23 cellular contexts compared by ENCODE assay signal in genomic region chr20:19866070-19866469, GRCh38.
DNase-seq lines count a peak whose midpoint lies in the region; ATAC-seq, FAIRE-seq and TF ChIP-seq lines count a peak whose summit lies in the region.
"Had no signal": no experiment of that assay in that cellular context is flagged by ENCODE, and none has a peak within 500 bp of the region (broad histone marks: within the 10 kb centered on the region; RNA-seq: fewer than 3 reads in every experiment).

No MANE protein-coding gene starts in this region.

- peak; percentile 9 for FAIRE-seq in keratinocyte (lab: Jason Lieb, UNC)
- FAIRE-seq: A204.1, D721Med, G401.6, GM12891, GM19239 had no signal

- peaks cover 0 to 6% (median 3%) of the 10 kb centered on the region in 7 donors for H3K9me3 Mint-ChIP-seq in CD14-positive monocyte
- H3K9me3 Mint-ChIP-seq: CD4-positive, alpha-beta T cell; CD8-positive, alpha-beta T cell had no signal

- H3F3A ChIP-seq in PC-3 (ENCODE audit: low read length, unreplicated experiment), result no peaks in the 10 kb centered on the region

- H3K27me3 ChIP-seq in PC-3 (ENCODE audit: low read length), result no peaks in the 10 kb centered on the region
- no peaks in the 10 kb centered on the region for H3K27me3 ChIP-seq in keratinocyte (ENCODE audit: control insufficient read depth, extremely low read depth, insufficient read depth, low read length)
- no peaks in the 10 kb centered on the region for H3K27me3 ChIP-seq in esophagus muscularis mucosa
- H3K27me3 ChIP-seq: BE2C, BLaER1 had no signal

- H3K4me3 ChIP-seq in PC-3 (ENCODE audit: low read length), result no peak overlapping the region
- H3K4me3 ChIP-seq in keratinocyte (ENCODE audit: control insufficient read depth in 2 of 3, extremely low read depth in 1 of 3, insufficient read depth in 2 of 3, low read depth in 1 of 3, low read length in 3 of 3), result no peak overlapping the region
- no peak overlapping the region for H3K4me3 ChIP-seq in esophagus muscularis mucosa
- H3K4me3 ChIP-seq: BLaER1 had no signal

- H3K36me3 Mint-ChIP-seq in CD14-positive monocyte, result peaks cover 30 to 44% of the 10 kb centered on the region in 2 donors
- H3K36me3 Mint-ChIP-seq: CD8-positive, alpha-beta T cell had no signal

- DNase-seq in CD14-positive monocyte (ENCODE audit: low spot score), result no peak
- no peak for DNase-seq in PC-3
- DNase-seq in epithelial cell of prostate (ENCODE audit: low read depth, low spot score), result no peak
- DNase-seq in keratinocyte (ENCODE audit: low read depth, low spot score), result no peak
- DNase-seq in cerebellar nuclear complex (lab: John Stamatoyannopoulos, UW), result no peak
- no peak for DNase-seq in esophagus muscularis mucosa (ENCODE audit: extremely low spot score)
- DNase-seq: ACHN; BE2C; C1 segment of cervical spinal cord; Caco-2; Calu3; CD4-positive, alpha-beta T cell; CD8-positive, alpha-beta T cell; DMS79 treated with DMSO at 0.1 percent for 48 hours; GF-D8 had no signal

- TF ChIP-seq POLR2A in esophagus muscularis mucosa (IDR thresholded peaks at IDR 0.05; ENCODE audit: low read depth), result no peak

- H3K4me2 ChIP-seq in PC-3 (ENCODE audit: low read length), result no peak overlapping the region
- no peak overlapping the region for H3K4me2 ChIP-seq in keratinocyte (ENCODE audit: control insufficient read depth, extremely low read depth, insufficient read depth, low read depth, low read length)
- H3K4me2 ChIP-seq: BLaER1 had no signal

- no peaks in the 10 kb centered on the region for H3K79me2 ChIP-seq in PC-3 (ENCODE audit: low read length)
- H3K79me2 ChIP-seq in keratinocyte (ENCODE audit: control insufficient read depth, insufficient read depth, low read length), result no peaks in the 10 kb centered on the region

- H3K4me1 Mint-ChIP-seq in CD14-positive monocyte, result peaks cover 29% of the 10 kb centered on the region

- TF ChIP-seq CTCF in CD14-positive monocyte (IDR thresholded peaks at IDR 0.05), result no peak
- TF ChIP-seq CTCF in PC-3 (conservative IDR thresholded peaks at IDR 0.05; ENCODE audit: low read depth, low read length), result no peak
- no peak for TF ChIP-seq CTCF in keratinocyte (optimal IDR thresholded peaks at IDR 0.05 in 1 of 3, IDR thresholded peaks at IDR 0.05 in 1 of 3, conservative IDR thresholded peaks at IDR 0.05 in 1 of 3; ENCODE audit: extremely low read depth in 1 of 3, insufficient read depth in 2 of 3, low read length in 3 of 3)
- TF ChIP-seq CTCF in esophagus muscularis mucosa (IDR thresholded peaks at IDR 0.05), result no peak

- POLR2A ChIA-PET in PC-3 (lab: Charles Lee; ENCODE audit: unreplicated experiment), result no interaction called here

- peaks cover 0 to 4% (median 0%) of the 10 kb centered on the region in 3 donors for H3K27me3 Mint-ChIP-seq in CD14-positive monocyte (ENCODE audit: low read depth in 3 of 3)

- H3K9me2 ChIP-seq in PC-3 (replicated peaks; ENCODE audit: low read length), result no peaks in the 10 kb centered on the region

- no peak overlapping the region for H3K4me3 Mint-ChIP-seq in CD14-positive monocyte
- H3K4me3 Mint-ChIP-seq: CD4-positive, alpha-beta T cell; CD8-positive, alpha-beta T cell had no signal

- TF ChIP-seq EP300 in esophagus muscularis mucosa (IDR thresholded peaks at IDR 0.05), result no peak

- H3K27ac Mint-ChIP-seq in CD14-positive monocyte, result peak overlapping the region in 4 of 7 donors; percentile 42 to 81 (median 63)
- H3K27ac Mint-ChIP-seq: CD4-positive, alpha-beta T cell; CD8-positive, alpha-beta T cell had no signal

- peaks cover 25% of the 10 kb centered on the region for H3K4me1 ChIP-seq in PC-3 (ENCODE audit: insufficient read depth, low read length)
- no peaks in the 10 kb centered on the region for H3K4me1 ChIP-seq in keratinocyte (ENCODE audit: control insufficient read depth, extremely low read depth, insufficient read depth, low read length)
- peaks cover 0 to 6% (median 0%) of the 10 kb centered on the region in 4 donors for H3K4me1 ChIP-seq in esophagus muscularis mucosa
- H3K4me1 ChIP-seq: BE2C had no signal

- no peaks in the 10 kb centered on the region for H3K9me3 ChIP-seq in PC-3 (ENCODE audit: low read length)
- H3K9me3 ChIP-seq in keratinocyte (ENCODE audit: control insufficient read depth, low read depth, low read length), result no peaks in the 10 kb centered on the region
- H3K9me3 ChIP-seq in esophagus muscularis mucosa, result no peaks in the 10 kb centered on the region
- H3K9me3 ChIP-seq: BE2C, Caco-2 had no signal

- H3K9me1 ChIP-seq in keratinocyte (ENCODE audit: control insufficient read depth, extremely low read depth, insufficient read depth, low read length), result no peaks in the 10 kb centered on the region

- BruUV-seq in PC-3 (replicated peaks; lab: Mats Ljungman, UMichigan), result no TSS peak

- H3K36me3 ChIP-seq in PC-3 (ENCODE audit: low read depth, low read length) (no peaks in the 10 kb centered on the region), keratinocyte (ENCODE audit: control insufficient read depth in 2 of 2, extremely low read depth in 1 of 2, insufficient read depth in 2 of 2, low read length in 2 of 2) (no peaks in the 10 kb centered on the region), esophagus muscularis mucosa (peaks cover 0 to 5% (median 0%) of the 10 kb centered on the region in 4 donors)
- H3K36me3 ChIP-seq: BE2C, BLaER1 had no signal

- H4K20me1 ChIP-seq in PC-3 (ENCODE audit: low read length), result no peaks in the 10 kb centered on the region
- H4K20me1 ChIP-seq in keratinocyte (ENCODE audit: control insufficient read depth, extremely low read depth, insufficient read depth, low read length), result no peaks in the 10 kb centered on the region
- H4K20me1 ChIP-seq: BLaER1 had no signal

- H3K27ac ChIP-seq in PC-3 (ENCODE audit: low read length) (no peak overlapping the region), epithelial cell of prostate (peak overlapping the region; percentile 29), keratinocyte (ENCODE audit: control insufficient read depth, insufficient read depth, low read length) (no peak overlapping the region), esophagus muscularis mucosa (replicated peaks in 1 of 4) (no peak overlapping the region)
- H3K27ac ChIP-seq: 22Rv1, BLaER1 had no signal

- ATAC-seq in PC-3, result peak; percentile 16; the same call in 1 of the 2 replicates
- ATAC-seq in GM19351 (IDR thresholded peaks at IDR 0.05; ENCODE audit: unreplicated experiment), result no peak
- ATAC-seq: CD8-positive, alpha-beta T cell had no signal

- no peak overlapping the region for H3K9ac ChIP-seq in PC-3 (ENCODE audit: low read length)
- no peak overlapping the region for H3K9ac ChIP-seq in keratinocyte (ENCODE audit: control insufficient read depth, extremely low read depth, insufficient read depth, low read length)
- H3K9ac ChIP-seq: BLaER1 had no signal

- H2AFZ ChIP-seq in PC-3 (ENCODE audit: low read length), result no peak overlapping the region
- H2AFZ ChIP-seq in keratinocyte (ENCODE audit: control insufficient read depth, low read length), result no peak overlapping the region

- dilution Hi-C loops in keratinocyte (cut with MboI; ENCODE audit: extremely low pct_ligation_motif_present, low sequenced_read_pairs), result no loop called here

- intact Hi-C loops in CD14-positive monocyte (cut with micrococcal nuclease), result loop anchor here in 1 of 2 donors (5.0 kb wide), 2 partner anchors 39 to 71 kb away; no protein-coding TSS in a partner anchor
- intact Hi-C loops in PC-3 (cut with micrococcal nuclease), result no loop called here
- intact Hi-C loops in esophagus muscularis mucosa (cut with DNase I), result no loop called here

- CTCF ChIA-PET in PC-3 (lab: Charles Lee), result no interaction called here
